Comparison of ENCODE assay signal across 15 cellular contexts in the genomic region with DNA sequence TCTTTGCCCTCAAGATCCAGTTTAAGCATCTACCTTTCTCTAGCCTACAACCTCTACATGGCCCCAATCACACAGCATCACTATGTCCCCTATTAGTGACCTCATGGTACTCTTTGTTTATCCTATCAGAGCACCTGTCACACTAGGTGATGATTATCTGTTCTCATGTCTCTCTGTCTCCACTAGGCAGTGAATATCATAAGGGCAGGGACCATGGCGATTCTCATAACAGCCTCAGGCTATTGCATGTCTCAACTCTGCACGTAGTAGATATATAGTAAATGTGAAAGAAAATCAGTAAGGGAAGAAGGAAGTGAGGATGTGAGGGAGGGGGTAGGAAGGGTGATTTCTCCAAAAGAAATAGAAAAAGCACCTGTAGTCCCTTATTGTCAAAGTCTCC.
A peak's percentile ranks its signal among the peaks of the same experiment; 100 is the strongest.
DNase-seq lines count a peak whose midpoint lies in the region; ATAC-seq and TF ChIP-seq lines count a peak whose summit lies in the region.
"Had no signal": no experiment of that assay in that cellular context is flagged by ENCODE, and none has a peak within 500 bp of the region (broad histone marks: within the 10 kb centered on the region; RNA-seq: fewer than 3 reads in every experiment).

No MANE protein-coding gene starts in this region.

- H3K4me3 ChIP-seq in coronary artery: no peak overlapping the region
- H3K4me3 ChIP-seq: HAP-1 had no signal

- DNase-seq in NOMO-1 treated with DMSO at 0.1 percent for 48 hours (lab: John Stamatoyannopoulos, UW; ENCODE audit: unreplicated experiment): peak; percentile 11
- no peak for DNase-seq in NOMO-1 treated with dmso at 0.1 percent for 144 hours (lab: John Stamatoyannopoulos, UW; ENCODE audit: unreplicated experiment)
- peak; percentile 43 for DNase-seq in NCI-H69 (lab: John Stamatoyannopoulos, UW)
- DNase-seq in coronary artery (ENCODE audit: low spot score): peak; percentile 0
- no peak for DNase-seq in NCI-H146 treated with DMSO at 0.1 percent for 48 hours (lab: John Stamatoyannopoulos, UW; ENCODE audit: unreplicated experiment)
- no peak for DNase-seq in OCI-M2 (lab: John Stamatoyannopoulos, UW; ENCODE audit: unreplicated experiment)
- DNase-seq: C1 segment of cervical spinal cord; CD4-positive, alpha-beta memory T cell; COR-L47; DMS153; DND-41; GOT3; HFFc6 had no signal

- TF ChIP-seq CTCF in coronary artery (IDR thresholded peaks at IDR 0.05): no peak

- no peak overlapping the region for H3K27ac ChIP-seq in coronary artery

- ATAC-seq in HG02678 (IDR thresholded peaks at IDR 0.05; ENCODE audit: unreplicated experiment): no peak

Comparison
In these comparisons a context has a peak if more than half of its experiments do, and no peak if none do; other contexts are left out.
1. DNase-seq: peak in NOMO-1 treated with DMSO at 0.1 percent for 48 hours (single experiment), NCI-H69 (single experiment) and coronary artery (single experiment); none in NOMO-1 treated with dmso at 0.1 percent for 144 hours (single experiment), NCI-H146 treated with DMSO at 0.1 percent for 48 hours (single experiment) and OCI-M2 (single experiment).